Comparison of ENCODE assay signal across 1 cellular context in the genomic region with DNA sequence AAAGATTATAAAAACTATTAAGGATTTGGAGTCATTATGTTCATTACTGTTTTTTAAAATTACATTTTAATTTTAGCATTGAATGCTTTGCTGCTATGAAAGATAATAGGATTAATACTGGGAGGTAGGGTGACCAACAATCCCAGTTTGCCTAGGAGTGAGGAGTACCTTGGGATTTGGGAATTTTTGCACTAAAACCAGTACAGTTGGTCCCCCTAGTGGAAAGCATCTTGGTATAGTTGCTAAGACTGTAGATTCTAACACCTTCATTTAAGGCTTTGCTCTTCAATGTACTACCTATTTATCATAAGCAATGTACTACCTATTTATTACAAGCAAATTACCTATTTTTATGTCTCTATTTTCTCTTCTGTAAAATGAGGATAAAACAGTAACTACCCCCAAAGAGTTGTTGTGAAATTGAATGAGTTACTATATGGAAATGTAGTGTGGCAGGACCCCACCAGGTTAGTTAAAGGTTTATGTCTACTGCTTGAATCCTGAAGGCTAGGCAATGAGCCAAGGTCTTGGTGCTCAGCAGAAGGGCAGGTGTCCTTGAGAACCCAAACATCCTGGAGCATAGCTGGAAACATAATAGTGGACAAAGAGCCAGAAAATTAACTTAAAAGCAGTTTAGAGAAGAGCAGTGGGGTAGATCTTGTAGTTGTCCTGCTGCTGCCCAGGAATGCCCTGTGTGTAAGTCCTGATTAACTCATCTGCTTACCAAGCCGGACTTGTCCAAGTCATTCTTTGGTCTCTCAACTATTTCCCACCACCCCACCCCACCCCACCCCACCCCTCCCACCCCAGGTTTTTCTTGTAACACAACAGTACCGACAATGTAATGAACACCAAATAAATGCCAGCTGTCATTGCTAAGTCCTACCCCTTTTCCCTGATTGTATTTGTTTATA.
TF ChIP-seq lines count a peak whose summit lies in the region.

No MANE protein-coding gene starts in this region.

TF ChIP-seq in H1, 55 proteins besides CTCF, POLR2A, EP300 and RAD21:
- TF ChIP-seq POLR2AphosphoS5 (IDR thresholded peaks at IDR 0.05; ENCODE audit: low read depth, low read length) (no peak), TEAD4 (IDR thresholded peaks at IDR 0.05; ENCODE audit: low read depth, low read length) (peak; percentile 71)
